In the genomic region with DNA sequence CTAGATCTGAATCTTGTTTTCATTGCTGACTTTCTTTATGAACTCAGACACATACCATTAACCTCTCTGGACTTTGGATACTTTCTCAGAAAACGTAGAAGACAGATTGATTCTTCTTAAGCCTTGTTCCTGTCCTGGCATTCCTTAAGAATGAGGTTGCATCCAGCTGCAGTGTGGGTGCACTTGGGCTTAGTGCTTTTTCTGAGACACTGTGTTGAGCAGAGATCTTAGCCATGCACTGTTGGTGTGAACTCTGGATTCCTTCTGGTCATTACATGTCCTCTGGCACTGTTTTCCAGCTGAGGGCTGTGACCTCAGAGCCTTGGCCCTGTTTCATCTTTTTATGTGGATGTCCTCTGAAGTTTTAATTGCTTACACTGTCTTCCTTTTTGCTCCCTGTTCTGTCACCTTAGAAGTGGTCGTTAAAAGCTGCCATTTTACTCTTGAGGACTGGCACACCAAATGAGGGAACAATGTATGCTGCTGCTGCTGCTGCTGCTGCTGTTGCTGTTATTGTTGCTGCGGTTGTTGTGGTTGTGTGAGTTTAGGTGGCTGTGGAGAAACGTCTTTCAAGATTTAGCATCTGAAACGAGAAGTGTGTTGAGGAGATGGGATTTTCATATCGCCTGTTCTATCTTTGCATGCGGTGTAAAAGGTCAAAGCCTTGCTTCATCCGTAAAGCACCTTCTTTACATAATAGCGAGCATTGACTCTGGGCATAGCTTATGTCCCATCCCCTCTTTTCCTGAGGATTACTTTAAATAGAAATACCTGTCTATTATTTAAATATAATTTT, we compare ENCODE assay signal across 8 cellular contexts.
DNase-seq lines count a peak whose midpoint lies in the region; ATAC-seq and TF ChIP-seq lines count a peak whose summit lies in the region.
"Not testable (repeated sequence)": the region's sequence is repeated elsewhere in the genome, so short reads cannot be mapped to it uniquely, and the experiment has no call there.

No MANE protein-coding gene starts in this region.

- 56 to 70% methylated on average over 7 to 8 of the region's 9 CpGs for WGBS in thyroid gland, 2 donors

- peak; percentile 57 for ATAC-seq in GM21360 (IDR thresholded peaks at IDR 0.05; ENCODE audit: unreplicated experiment)
- peak; percentile 61 for ATAC-seq in HG02571 (IDR thresholded peaks at IDR 0.05; ENCODE audit: unreplicated experiment)
- peak; percentile 57 for ATAC-seq in HG03442 (IDR thresholded peaks at IDR 0.05; ENCODE audit: unreplicated experiment)
- ATAC-seq in mucosa of descending colon: peak; percentile 21

- H3K36me3 ChIP-seq in mucosa of descending colon (ENCODE audit: low read depth); thyroid gland: not testable (repeated sequence)

- H3K27ac ChIP-seq in thyroid gland: not testable (repeated sequence)

- H3K4me3 ChIP-seq in GM12865 (ENCODE audit: low read depth, low read length): peak overlapping the region; percentile 39
- not testable (repeated sequence) for H3K4me3 ChIP-seq in fibroblast of villous mesenchyme (ENCODE audit: low read depth, low read length); mucosa of descending colon; thyroid gland (replicated peaks in 1 of 3)

- intact Hi-C loops in mucosa of descending colon (cut with DNase I, micrococcal nuclease); thyroid gland (cut with DNase I): not testable (repeated sequence)

- H3K9me3 ChIP-seq in mucosa of descending colon, thyroid gland: not testable (repeated sequence)

- not testable (repeated sequence) for TF ChIP-seq POLR2A in thyroid gland (IDR thresholded peaks at IDR 0.05)

- not testable (repeated sequence) for H3K4me1 ChIP-seq in mucosa of descending colon (ENCODE audit: low read depth); thyroid gland

- DNase-seq in GM12865 (ENCODE audit: low read depth) (peak; percentile 64), NCI-H526 treated with DMSO at 0.1 percent for 48 hours (lab: John Stamatoyannopoulos, UW) (peak; percentile 22), fibroblast of villous mesenchyme (ENCODE audit: low read depth) (peak; percentile 60), thyroid gland (peak; percentile 9 to 34)
- DNase-seq in mucosa of descending colon: not testable (repeated sequence)

- TF ChIP-seq CTCF in GM12865 (IDR thresholded peaks at IDR 0.05; ENCODE audit: insufficient read depth, low read depth, low read length, missing control alignments); fibroblast of villous mesenchyme (IDR thresholded peaks at IDR 0.05; ENCODE audit: insufficient read depth, low read depth, low read length); mucosa of descending colon (IDR thresholded peaks at IDR 0.05); thyroid gland (IDR thresholded peaks at IDR 0.05): not testable (repeated sequence)

- not testable (repeated sequence) for H3K27me3 ChIP-seq in thyroid gland
